ENCODE assay signal across 22 cellular contexts in genomic region chr16:30886145-30886544, GRCh38.
"Had no signal": no experiment of that assay in that cellular context is flagged by ENCODE, and none has a peak within 500 bp of the region (broad histone marks: within the 10 kb centered on the region; RNA-seq: fewer than 3 reads in every experiment).

No MANE protein-coding gene starts in this region.

- H3K4me1 ChIP-seq: gastroesophageal sphincter, neural progenitor cell, prostate gland, vagina had no signal

- H3K4me3 ChIP-seq: coronary artery, gastroesophageal sphincter, heart right ventricle, left ventricle myocardium inferior, neural progenitor cell, prostate gland, right atrium auricular region, stomach, vagina had no signal

- H3K9me3 Mint-ChIP-seq: activated naive CD8-positive, alpha-beta T cell treated with anti-CD3 and anti-CD28 coated beads, Interleukin-2, amount 50 U/mL, for 24 hours; neural progenitor cell had no signal

- H3K27ac ChIP-seq: coronary artery, gastroesophageal sphincter, heart right ventricle, left ventricle myocardium inferior, neural progenitor cell, prostate gland, right atrium auricular region, stomach, vagina had no signal

- H3K27ac Mint-ChIP-seq: activated naive CD8-positive, alpha-beta T cell treated with anti-CD3 and anti-CD28 coated beads, Interleukin-2, amount 50 U/mL, for 24 hours; neural progenitor cell had no signal

- H2AFZ ChIP-seq: neural progenitor cell had no signal

- H3K27me3 ChIP-seq: gastroesophageal sphincter, heart right ventricle, neural progenitor cell, right atrium auricular region, stomach, vagina had no signal

- H3K36me3 ChIP-seq: neural progenitor cell, prostate gland had no signal

- H3K27me3 Mint-ChIP-seq: activated naive CD8-positive, alpha-beta T cell treated with anti-CD3 and anti-CD28 coated beads, Interleukin-2, amount 50 U/mL, for 24 hours; brain had no signal

- H3K4me3 Mint-ChIP-seq: activated naive CD8-positive, alpha-beta T cell treated with anti-CD3 and anti-CD28 coated beads, Interleukin-2, amount 50 U/mL, for 24 hours; brain; neural progenitor cell had no signal

- ATAC-seq: activated naive CD8-positive, alpha-beta T cell treated with anti-CD3 and anti-CD28 coated beads, Interleukin-2, amount 50 U/mL, for 24 hours; esophagus mucosa; gastroesophageal sphincter; heart right ventricle had no signal

- H3K9ac ChIP-seq: neural progenitor cell had no signal

- H3K9me3 ChIP-seq: gastroesophageal sphincter, heart right ventricle, left ventricle myocardium inferior, prostate gland, right atrium auricular region, stomach, vagina had no signal

- H3K4me2 ChIP-seq: neural progenitor cell had no signal

- DNase-seq: activated gamma-delta T cell; activated naive CD8-positive, alpha-beta T cell treated with anti-CD3 and anti-CD28 coated beads, Interleukin-2, amount 50 U/mL, for 24 hours; activated T-cell treated with anti-CD3 and anti-CD28 coated beads, Interleukin-2, amount 50 U/mL, for 48 hours; anterior cingulate cortex; central memory CD4-positive, alpha-beta T cell; heart right ventricle; kidney glomerular epithelial cell; left ventricle myocardium inferior; mammary epithelial cell; midbrain; stimulated activated CD4-positive, alpha-beta T cell treated with anti-CD3 and anti-CD28 coated beads, Interleukin-2, amount 100 ng/mL, for 24 hours; stomach; T1000; trophoblast cell had no signal
